12 cellular contexts compared by ENCODE assay signal in genomic region chr2:73602960-73603611, GRCh38. TPM values are rescaled to one million over a fixed set of nuclear protein-coding genes. Genes with fewer than 3 reads are reported as not detected.
DNase-seq lines count a peak whose midpoint lies in the region; ATAC-seq and TF ChIP-seq lines count a peak whose summit lies in the region.
"Not testable (repeated sequence)": the region's sequence is repeated elsewhere in the genome, so short reads cannot be mapped to it uniquely, and the experiment has no call there.
"Had no signal": no experiment of that assay in that cellular context is flagged by ENCODE, and none has a peak within 500 bp of the region (broad histone marks: within the 10 kb centered on the region; RNA-seq: fewer than 3 reads in every experiment).

No MANE protein-coding gene starts in this region.

- not testable (repeated sequence) for H3K9me3 ChIP-seq in mammary epithelial cell (replicated peaks; ENCODE audit: insufficient read depth, low read length)

- TSS peak; percentile 99 for BruUV-seq in mammary epithelial cell (replicated peaks; lab: Mats Ljungman, UMichigan)

- H3K4me1 ChIP-seq in mammary epithelial cell (ENCODE audit: insufficient read depth, low read length) = not testable (repeated sequence)

- intact Hi-C loops in mammary epithelial cell (cut with micrococcal nuclease) = not testable (repeated sequence)

- CTCF ChIA-PET in activated CD8-positive, alpha-beta memory T cell treated with anti-CD3 and anti-CD28 coated beads, Interleukin-2, amount 10 ng/mL, durations not matched to agents 7 days and 5 days (lab: Charles Lee); mammary epithelial cell (lab: Charles Lee; ENCODE audit: low non-redundant PET): not testable (repeated sequence)

- 64% methylated on average over 5 of the region's 5 CpGs for WGBS in mammary epithelial cell (ENCODE audit: low coverage, missing lambda C conversion rate)

- not testable (repeated sequence) for H3K27me3 Mint-ChIP-seq in activated CD8-positive, alpha-beta memory T cell treated with anti-CD3 and anti-CD28 coated beads, Interleukin-2, amount 10 ng/mL, durations not matched to agents 7 days and 5 days

- not testable (repeated sequence) for H3K79me2 ChIP-seq in mammary epithelial cell (ENCODE audit: insufficient read depth, low read length)

- H2AFZ ChIP-seq in mammary epithelial cell (ENCODE audit: low read depth, low read length) = not testable (repeated sequence)

- not testable (repeated sequence) for H3K9ac ChIP-seq in mammary epithelial cell (ENCODE audit: insufficient read depth, low read length)

- ATAC-seq in GM18511 (IDR thresholded peaks at IDR 0.05; ENCODE audit: unreplicated experiment) (peak; percentile 74), GM21390 (IDR thresholded peaks at IDR 0.05; ENCODE audit: unreplicated experiment) (peak; percentile 70), HG02870 (IDR thresholded peaks at IDR 0.05; ENCODE audit: unreplicated experiment) (peak; percentile 83), HG03521 (IDR thresholded peaks at IDR 0.05; ENCODE audit: unreplicated experiment) (peak; percentile 54)
- peak; percentile 39 for ATAC-seq in activated CD8-positive, alpha-beta memory T cell treated with anti-CD3 and anti-CD28 coated beads, Interleukin-2, amount 10 ng/mL, durations not matched to agents 7 days and 5 days

- H3K36me3 Mint-ChIP-seq in activated CD8-positive, alpha-beta memory T cell treated with anti-CD3 and anti-CD28 coated beads, Interleukin-2, amount 10 ng/mL, durations not matched to agents 7 days and 5 days = not testable (repeated sequence)

- not testable (repeated sequence) for H3K9me3 Mint-ChIP-seq in activated CD8-positive, alpha-beta memory T cell treated with anti-CD3 and anti-CD28 coated beads, Interleukin-2, amount 10 ng/mL, durations not matched to agents 7 days and 5 days (ENCODE audit: low read depth)

- not testable (repeated sequence) for H3K27ac ChIP-seq in mammary epithelial cell (ENCODE audit: insufficient read depth, low read depth, low read length)

- H3K4me1 Mint-ChIP-seq in activated CD8-positive, alpha-beta memory T cell treated with anti-CD3 and anti-CD28 coated beads, Interleukin-2, amount 10 ng/mL, durations not matched to agents 7 days and 5 days = not testable (repeated sequence)

- not testable (repeated sequence) for H3K4me3 ChIP-seq in mammary epithelial cell (replicated peaks in 1 of 3; ENCODE audit: insufficient read depth in 1 of 3, low read depth in 2 of 3, low read length in 3 of 3)

- not testable (repeated sequence) for H3K27me3 ChIP-seq in mammary epithelial cell (ENCODE audit: insufficient read depth, low read length)

- H4K20me1 ChIP-seq in mammary epithelial cell (ENCODE audit: insufficient read depth, low read length) = not testable (repeated sequence)

- not testable (repeated sequence) for H3K27ac Mint-ChIP-seq in activated CD8-positive, alpha-beta memory T cell treated with anti-CD3 and anti-CD28 coated beads, Interleukin-2, amount 10 ng/mL, durations not matched to agents 7 days and 5 days

- H3K4me2 ChIP-seq in mammary epithelial cell (ENCODE audit: insufficient read depth, low read depth, low read length) = not testable (repeated sequence)

- DNase-seq in A172 (ENCODE audit: low spot score) (peak; percentile 21), mammary epithelial cell (peak; percentile 39), iris pigment epithelial cell (ENCODE audit: low read depth) (peak; percentile 82)
- DNase-seq in activated CD8-positive, alpha-beta memory T cell treated with anti-CD3 and anti-CD28 coated beads, Interleukin-2, amount 10 ng/mL, durations not matched to agents 7 days and 5 days = not testable (repeated sequence)

- H3K4me3 Mint-ChIP-seq in activated CD8-positive, alpha-beta memory T cell treated with anti-CD3 and anti-CD28 coated beads, Interleukin-2, amount 10 ng/mL, durations not matched to agents 7 days and 5 days = not testable (repeated sequence)

- not testable (repeated sequence) for H3K36me3 ChIP-seq in mammary epithelial cell (ENCODE audit: insufficient read depth, low read length)

- dilution Hi-C loops in mammary epithelial cell (cut with HindIII; ENCODE audit: low sequenced_read_pairs) = not testable (repeated sequence)

- not testable (repeated sequence) for TF ChIP-seq CTCF in mammary epithelial cell (conservative IDR thresholded peaks at IDR 0.05 in 1 of 2, IDR thresholded peaks at IDR 0.05 in 1 of 2; ENCODE audit: extremely low read depth in 1 of 2, insufficient read depth in 1 of 2, low read depth in 1 of 2, low read length in 2 of 2)

- in situ Hi-C loops in mammary epithelial cell (cut with MboI; ENCODE audit: low sequenced_read_pairs in 2 of 2) = not testable (repeated sequence)

RNA-seq across cellular contexts. Expression of gene NAT8, which starts 39.1 kb away (rescaled TPM):
- total RNA-seq in A172 (2014; rRNA removed; shearing (Covaris generic)) = not detected in 2 replicates
- total RNA-seq in activated CD8-positive, alpha-beta memory T cell treated with anti-CD3 and anti-CD28 coated beads, Interleukin-2, amount 10 ng/mL, durations not matched to agents 7 days and 5 days = not detected
- not detected for total RNA-seq in mammary epithelial cell
- not detected for polyA plus RNA-seq in mammary epithelial cell
- polyA minus RNA-seq in mammary epithelial cell = not detected
- total RNA-seq: activated B cell treated with CpG ODN at 0.5 μM for 24 hours, gastroesophageal sphincter, left ventricle myocardium superior had no signal
- polyA plus RNA-seq: IgD-negative memory B cell had no signal
